Comparison of ENCODE assay signal across 11 cellular contexts in genomic region chr20:40683221-40683893, GRCh38. TPM values are rescaled to one million over a fixed set of nuclear protein-coding genes. Genes with fewer than 3 reads are reported as not detected.
DNase-seq lines count a peak whose midpoint lies in the region; ATAC-seq and TF ChIP-seq lines count a peak whose summit lies in the region.
"Had no signal": no experiment of that assay in that cellular context is flagged by ENCODE, and none has a peak within 500 bp of the region (broad histone marks: within the 10 kb centered on the region; RNA-seq: fewer than 3 reads in every experiment).

No MANE protein-coding gene starts in this region.

- ATAC-seq in GM18520 (IDR thresholded peaks at IDR 0.05; ENCODE audit: unreplicated experiment): no peak
- no peak for ATAC-seq in activated CD8-positive, alpha-beta memory T cell treated with anti-CD3 and anti-CD28 coated beads, Interleukin-2, amount 10 ng/mL, durations not matched to agents 7 days and 5 days

- H3K9me3 ChIP-seq in sigmoid colon: no peaks in the 10 kb centered on the region

- H3K4me1 ChIP-seq in sigmoid colon: peaks cover 0 to 32% (median 26%) of the 10 kb centered on the region in 4 donors

- intact Hi-C loops in sigmoid colon (cut with DNase I): no loop called here

- no peak overlapping the region for H3K4me3 Mint-ChIP-seq in activated CD8-positive, alpha-beta memory T cell treated with anti-CD3 and anti-CD28 coated beads, Interleukin-2, amount 10 ng/mL, durations not matched to agents 7 days and 5 days

- H3K36me3 ChIP-seq in sigmoid colon: no peaks in the 10 kb centered on the region

- WGBS in sigmoid colon, 2 donors: 5 to 9% methylated on average over 58 of the region's 58 CpGs

- H3K4me1 Mint-ChIP-seq in activated CD8-positive, alpha-beta memory T cell treated with anti-CD3 and anti-CD28 coated beads, Interleukin-2, amount 10 ng/mL, durations not matched to agents 7 days and 5 days: peaks cover 3% of the 10 kb centered on the region

- no peaks in the 10 kb centered on the region for H3K36me3 Mint-ChIP-seq in activated CD8-positive, alpha-beta memory T cell treated with anti-CD3 and anti-CD28 coated beads, Interleukin-2, amount 10 ng/mL, durations not matched to agents 7 days and 5 days

- CTCF ChIA-PET in activated CD8-positive, alpha-beta memory T cell treated with anti-CD3 and anti-CD28 coated beads, Interleukin-2, amount 10 ng/mL, durations not matched to agents 7 days and 5 days (lab: Charles Lee): no interaction called here

- peaks cover 94% of the 10 kb centered on the region for H3K27me3 Mint-ChIP-seq in activated CD8-positive, alpha-beta memory T cell treated with anti-CD3 and anti-CD28 coated beads, Interleukin-2, amount 10 ng/mL, durations not matched to agents 7 days and 5 days

- H3K4me3 ChIP-seq in cardiac fibroblast (replicated peaks in 1 of 2; ENCODE audit: low read depth in 2 of 2, low read length in 2 of 2): peak overlapping the region; percentile 14 to 28
- H3K4me3 ChIP-seq in sigmoid colon: peak overlapping the region; percentile 8 to 72 (median 30)

- H3K27ac Mint-ChIP-seq in activated CD8-positive, alpha-beta memory T cell treated with anti-CD3 and anti-CD28 coated beads, Interleukin-2, amount 10 ng/mL, durations not matched to agents 7 days and 5 days: no peak overlapping the region

- TF ChIP-seq CTCF in cardiac fibroblast (IDR thresholded peaks at IDR 0.05; ENCODE audit: low read depth, low read length) (no peak), sigmoid colon (IDR thresholded peaks at IDR 0.05) (no peak)

- H3K27me3 ChIP-seq in sigmoid colon: peaks cover 0 to 29% (median 0%) of the 10 kb centered on the region in 3 donors

- TF ChIP-seq EP300 in sigmoid colon (IDR thresholded peaks at IDR 0.05): no peak

- peak; percentile 29 for DNase-seq in ELR (ENCODE audit: low read depth)
- DNase-seq in cardiac fibroblast (ENCODE audit: low read depth in 2 of 2): peak; percentile 19 to 53
- DNase-seq in islet precursor cell: peak; percentile 82
- no peak for DNase-seq in sigmoid colon
- DNase-seq in glomerular visceral epithelial cell (ENCODE audit: extremely low spot score): no peak
- DNase-seq in SHP77 (lab: John Stamatoyannopoulos, UW): no peak
- DNase-seq in activated CD8-positive, alpha-beta memory T cell treated with anti-CD3 and anti-CD28 coated beads, Interleukin-2, amount 10 ng/mL, durations not matched to agents 7 days and 5 days: no peak
- DNase-seq: DMS53, NCI-H226, T1000 had no signal

- peak overlapping the region; percentile 26 to 55 (median 33) for H3K27ac ChIP-seq in sigmoid colon

- TF ChIP-seq POLR2A in sigmoid colon (IDR thresholded peaks at IDR 0.05): no peak

- H3K9me3 Mint-ChIP-seq in activated CD8-positive, alpha-beta memory T cell treated with anti-CD3 and anti-CD28 coated beads, Interleukin-2, amount 10 ng/mL, durations not matched to agents 7 days and 5 days (ENCODE audit: low read depth): no peaks in the 10 kb centered on the region

RNA-seq across cellular contexts. Expression of gene MAFB, which starts 5.7 kb away (rescaled TPM):
- 10 to 100 TPM; 18.6 to 43.3 (median 32.7) TPM for total RNA-seq in sigmoid colon
- 10 to 100 TPM in 1 of 3 donors, 1 to 10 TPM in 2; 5.4 to 11.4 (median 6.5) TPM for polyA plus RNA-seq in sigmoid colon
- total RNA-seq in activated CD8-positive, alpha-beta memory T cell treated with anti-CD3 and anti-CD28 coated beads, Interleukin-2, amount 10 ng/mL, durations not matched to agents 7 days and 5 days: under 1 TPM; 0.09 to 0.40 TPM

Comparison
In these comparisons a context has a peak if more than half of its experiments do, and no peak if none do; other contexts are left out.
1. DNase-seq: peak in ELR (single experiment), cardiac fibroblast (2 of 2) and islet precursor cell (single experiment); none in sigmoid colon (single experiment), glomerular visceral epithelial cell (single experiment), SHP77 (0 of 2) and activated CD8-positive, alpha-beta memory T cell treated with anti-CD3 and anti-CD28 coated beads, Interleukin-2, amount 10 ng/mL, durations not matched to agents 7 days and 5 days (single experiment).
2. RNA of gene MAFB, which starts 5.7 kb away (total RNA-seq): 18.6 to 43.3 TPM in sigmoid colon; 0.09 to 0.40 TPM in activated CD8-positive, alpha-beta memory T cell treated with anti-CD3 and anti-CD28 coated beads, Interleukin-2, amount 10 ng/mL, durations not matched to agents 7 days and 5 days; every median in the first group is over 10 times any median in the second.